26 cellular contexts compared by ENCODE assay signal in the genomic region with DNA sequence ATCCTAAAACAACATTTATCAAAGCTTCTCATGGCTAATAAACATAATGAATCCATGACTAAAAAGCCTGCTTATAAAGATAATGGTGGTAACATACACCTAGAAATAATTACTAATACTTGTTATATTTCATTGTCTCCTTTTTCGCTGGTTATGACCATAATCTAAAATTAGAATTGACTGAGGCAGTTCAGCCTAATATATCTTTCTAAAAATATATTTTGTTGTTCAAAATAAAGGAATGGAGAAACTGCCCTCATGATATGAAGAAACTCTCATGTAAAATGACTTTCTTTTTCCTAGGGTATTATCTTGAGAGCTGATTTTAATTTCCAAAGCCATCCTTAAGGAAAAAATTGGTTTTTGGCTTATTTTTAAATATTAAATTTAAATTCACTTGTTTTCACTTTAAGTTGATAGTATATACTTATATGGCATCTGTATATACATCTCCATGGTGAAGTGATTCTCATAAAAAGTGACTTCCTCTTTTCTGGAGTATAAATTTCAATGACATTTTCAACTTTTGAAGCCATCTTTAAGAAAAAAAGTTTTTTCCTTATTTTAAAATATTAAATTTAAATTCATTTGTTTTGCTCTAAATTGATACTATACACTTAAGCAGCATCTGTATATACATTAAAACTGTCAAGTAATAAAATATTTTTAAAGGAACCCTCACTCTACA.
DNase-seq lines count a peak whose midpoint lies in the region; FAIRE-seq lines count a peak whose summit lies in the region.
"Had no signal": no experiment of that assay in that cellular context is flagged by ENCODE, and none has a peak within 500 bp of the region (broad histone marks: within the 10 kb centered on the region; RNA-seq: fewer than 3 reads in every experiment).

No MANE protein-coding gene starts in this region.

- H3K4me2 ChIP-seq in Karpas-422 (ENCODE audit: low read depth, low read length, poor library complexity, severe bottlenecking): no peak overlapping the region
- H3K4me2 ChIP-seq: BLaER1, neural progenitor cell had no signal

- H4K20me1 ChIP-seq in Karpas-422 (ENCODE audit: insufficient read depth, low read depth, low read length): no peaks in the 10 kb centered on the region
- H4K20me1 ChIP-seq: BLaER1 had no signal

- H3K79me2 ChIP-seq in Karpas-422 (ENCODE audit: low read length): no peaks in the 10 kb centered on the region

- H3K4me1 ChIP-seq in Karpas-422 (ENCODE audit: low read length): no peaks in the 10 kb centered on the region
- H3K4me1 ChIP-seq: BLaER1, neural progenitor cell, vagina had no signal

- H3K27ac ChIP-seq in Karpas-422 (ENCODE audit: low read length): no peak overlapping the region
- H3K27ac ChIP-seq: BLaER1, brain microvascular endothelial cell, neural progenitor cell, pancreas, tibial artery, vagina, VCaP had no signal

- H2AFZ ChIP-seq in Karpas-422 (ENCODE audit: low read length): no peak overlapping the region
- H2AFZ ChIP-seq: neural progenitor cell had no signal

- no peaks in the 10 kb centered on the region for H3K27me3 ChIP-seq in Karpas-422 (ENCODE audit: low read length)
- H3K27me3 ChIP-seq: BLaER1, brain microvascular endothelial cell, neural progenitor cell, pancreas, tibial artery, vagina had no signal

- intact Hi-C loops in posterior cingulate gyrus (cut with DNase I): no loop called here

- no peaks in the 10 kb centered on the region for H3K9me2 ChIP-seq in Karpas-422 (replicated peaks; ENCODE audit: insufficient read depth, low read length)

- DNase-seq in Karpas-422: peak; percentile 61
- DNase-seq in OCI-M1 (lab: John Stamatoyannopoulos, UW): peak; percentile 50
- DNase-seq in SHP77 (lab: John Stamatoyannopoulos, UW): no peak
- DNase-seq in posterior cingulate gyrus: no peak
- no peak for DNase-seq in NCI-H748 (lab: John Stamatoyannopoulos, UW; ENCODE audit: unreplicated experiment)
- DNase-seq: activated CD4-positive, alpha-beta T cell treated with anti-CD3 and anti-CD28 coated beads for 36 hours; activated CD8-positive, alpha-beta T cell treated with anti-CD3 and anti-CD28 coated beads, Interleukin-2, amount 10 ng/mL, durations not matched to agents 7 days and 5 days; amygdala; brain microvascular endothelial cell; EL; H7; NCI-H1436; NCI-H2081; NCI-H69; pancreas; stimulated activated CD4-positive, alpha-beta T cell treated with anti-CD3 and anti-CD28 coated beads, Interleukin-1b, Interleukin-23, amount 100 ng/mL, for 48 hours; stimulated activated CD8-positive, alpha-beta memory T cell treated with anti-CD3 and anti-CD28 coated beads, Interleukin-4, amount 100 ng/mL, for 48 hours; T-helper 17 cell; tibial artery had no signal

- H3K36me3 ChIP-seq in Karpas-422 (ENCODE audit: insufficient read depth, low read length): peaks cover 24% of the 10 kb centered on the region
- H3K36me3 ChIP-seq: BLaER1, brain microvascular endothelial cell, neural progenitor cell, pancreas, tibial artery, vagina had no signal

- FAIRE-seq in G401.6 (lab: Jason Lieb, UNC) (peak; percentile 42), islet of Langerhans (lab: Jason Lieb, UNC) (peak; percentile 51)
- FAIRE-seq: GM12892 had no signal

- H3K9ac ChIP-seq in Karpas-422 (ENCODE audit: low read length): no peak overlapping the region
- H3K9ac ChIP-seq: BLaER1, neural progenitor cell had no signal

- H3K4me3 ChIP-seq in Karpas-422 (ENCODE audit: low read length): no peak overlapping the region
- H3K4me3 ChIP-seq: BLaER1, neural progenitor cell, pancreas, tibial artery, vagina had no signal

- no peaks in the 10 kb centered on the region for H3K9me3 ChIP-seq in Karpas-422 (ENCODE audit: low read length)
- H3K9me3 ChIP-seq: pancreas, tibial artery, vagina had no signal

Comparison
In these comparisons a context has a peak if more than half of its experiments do, and no peak if none do; other contexts are left out.
1. DNase-seq: peak in Karpas-422 (single experiment) and OCI-M1 (single experiment); none in SHP77 (0 of 2), posterior cingulate gyrus (0 of 10) and NCI-H748 (single experiment).